ENCODE assay signal across 8 cellular contexts in genomic region chr5:124747770-124748686, GRCh38. TPM values are rescaled to one million over a fixed set of nuclear protein-coding genes. Genes with fewer than 3 reads are reported as not detected.
DNase-seq lines count a peak whose midpoint lies in the region; ATAC-seq lines count a peak whose summit lies in the region.

No MANE protein-coding gene starts in this region.

- no peaks in the 10 kb centered on the region for H3K36me3 Mint-ChIP-seq in activated CD4-positive, alpha-beta T cell treated with anti-CD3 and anti-CD28 coated beads, Interleukin-2, amount 10 ng/mL, durations not matched to agents 24 days and 14 days (ENCODE audit: low read depth)

- no peak for DNase-seq in activated CD4-positive, alpha-beta T cell treated with anti-CD3 and anti-CD28 coated beads, Interleukin-2, amount 10 ng/mL, durations not matched to agents 24 days and 14 days
- DNase-seq in activated CD4-positive, alpha-beta T cell treated with anti-CD3 and anti-CD28 coated beads, Interleukin-2, amount 50 U/mL, for 48 hours, result no peak
- DNase-seq in NT2/D1 (ENCODE audit: low read depth, low spot score), result no peak
- DNase-seq in midbrain (lab: John Stamatoyannopoulos, UW), result peak; percentile 79
- no peak for DNase-seq in stimulated activated CD4-positive, alpha-beta T cell treated with anti-CD3 and anti-CD28 coated beads, Interleukin-1b, Interleukin-23, amount 100 ng/mL, for 48 hours
- no peak for DNase-seq in NCI-H187 treated with DMSO at 0.1 percent for 48 hours (lab: John Stamatoyannopoulos, UW)

- no peaks in the 10 kb centered on the region for H3K9me3 Mint-ChIP-seq in activated CD4-positive, alpha-beta T cell treated with anti-CD3 and anti-CD28 coated beads, Interleukin-2, amount 10 ng/mL, durations not matched to agents 24 days and 14 days

- no peaks in the 10 kb centered on the region for H3K9me3 ChIP-seq in NT2/D1 (ENCODE audit: insufficient read depth, low read length)
- H3K9me3 ChIP-seq in ectodermal cell (ENCODE audit: control insufficient read depth, low read length), result no peaks in the 10 kb centered on the region

- intact Hi-C loops in activated CD4-positive, alpha-beta T cell treated with anti-CD3 and anti-CD28 coated beads, Interleukin-2, amount 10 ng/mL, durations not matched to agents 24 days and 14 days (cut with micrococcal nuclease), result no loop called here

- peak overlapping the region; percentile 43 for H3K4me3 Mint-ChIP-seq in activated CD4-positive, alpha-beta T cell treated with anti-CD3 and anti-CD28 coated beads, Interleukin-2, amount 10 ng/mL, durations not matched to agents 24 days and 14 days

- H3K4me1 Mint-ChIP-seq in activated CD4-positive, alpha-beta T cell treated with anti-CD3 and anti-CD28 coated beads, Interleukin-2, amount 10 ng/mL, durations not matched to agents 24 days and 14 days, result peaks cover 7% of the 10 kb centered on the region

- peak overlapping the region; percentile 62 for H3K4me3 ChIP-seq in NT2/D1 (ENCODE audit: insufficient read length, low read depth)
- peak overlapping the region; percentile 79 for H3K4me3 ChIP-seq in ectodermal cell (ENCODE audit: insufficient read depth, low read depth, low read length)

- H3K36me3 ChIP-seq in NT2/D1 (ENCODE audit: insufficient read depth, insufficient read length, low read length) (peaks cover 6% of the 10 kb centered on the region), ectodermal cell (ENCODE audit: control insufficient read depth, insufficient read depth, low read length) (no peaks in the 10 kb centered on the region)

- H3K27me3 ChIP-seq in NT2/D1 (ENCODE audit: insufficient read depth, insufficient read length) (no peaks in the 10 kb centered on the region), ectodermal cell (ENCODE audit: control insufficient read depth, insufficient read depth, low read length, poor library complexity, severe bottlenecking) (no peaks in the 10 kb centered on the region)

- H3K27me3 Mint-ChIP-seq in activated CD4-positive, alpha-beta T cell treated with anti-CD3 and anti-CD28 coated beads, Interleukin-2, amount 10 ng/mL, durations not matched to agents 24 days and 14 days, result peaks cover 42% of the 10 kb centered on the region

- H3K27ac ChIP-seq in ectodermal cell (ENCODE audit: insufficient read depth, low read depth, low read length, poor library complexity, severe bottlenecking), result peak overlapping the region; percentile 96

- peak; percentile 71 for ATAC-seq in HG02973 (IDR thresholded peaks at IDR 0.05; ENCODE audit: unreplicated experiment)

- H3K27ac Mint-ChIP-seq in activated CD4-positive, alpha-beta T cell treated with anti-CD3 and anti-CD28 coated beads, Interleukin-2, amount 10 ng/mL, durations not matched to agents 24 days and 14 days, result no peak overlapping the region

- peak overlapping the region; percentile 84 for H3K9ac ChIP-seq in NT2/D1 (ENCODE audit: insufficient read length, low read depth)

- H3K4me1 ChIP-seq in NT2/D1 (ENCODE audit: insufficient read depth, insufficient read length) (no peaks in the 10 kb centered on the region), ectodermal cell (ENCODE audit: control insufficient read depth, insufficient read depth, low read length) (peaks cover 20% of the 10 kb centered on the region)

- 0 to 1% methylated on average over 12 to 16 of the region's 17 CpGs for WGBS in ectodermal cell, 2 experiments

RNA-seq across cellular contexts. Expression of gene ZNF608, which starts 1.6 kb away (rescaled TPM):
- total RNA-seq in activated CD4-positive, alpha-beta T cell treated with anti-CD3 and anti-CD28 coated beads, Interleukin-2, amount 10 ng/mL, durations not matched to agents 24 days and 14 days, result not detected in 2 replicates
- polyA plus RNA-seq in ectodermal cell (2013, experiment 1 of 4), result 155 TPM
- 207 TPM for polyA plus RNA-seq in ectodermal cell (2013, experiment 2 of 4)
- polyA plus RNA-seq in ectodermal cell (2013, experiment 3 of 4), result 118 TPM
- polyA plus RNA-seq in ectodermal cell (2013, experiment 4 of 4), result 135 TPM
